In genomic region chr9:73149371-73150067, GRCh38 we compare ENCODE assay signal across 1 cellular context.
TF ChIP-seq lines count a peak whose summit lies in the region.

No MANE protein-coding gene starts in this region.

TF ChIP-seq in GM23338, 12 proteins besides CTCF, POLR2A, EP300 and RAD21 (continued from another document):
- TF ChIP-seq, protein P1, sequence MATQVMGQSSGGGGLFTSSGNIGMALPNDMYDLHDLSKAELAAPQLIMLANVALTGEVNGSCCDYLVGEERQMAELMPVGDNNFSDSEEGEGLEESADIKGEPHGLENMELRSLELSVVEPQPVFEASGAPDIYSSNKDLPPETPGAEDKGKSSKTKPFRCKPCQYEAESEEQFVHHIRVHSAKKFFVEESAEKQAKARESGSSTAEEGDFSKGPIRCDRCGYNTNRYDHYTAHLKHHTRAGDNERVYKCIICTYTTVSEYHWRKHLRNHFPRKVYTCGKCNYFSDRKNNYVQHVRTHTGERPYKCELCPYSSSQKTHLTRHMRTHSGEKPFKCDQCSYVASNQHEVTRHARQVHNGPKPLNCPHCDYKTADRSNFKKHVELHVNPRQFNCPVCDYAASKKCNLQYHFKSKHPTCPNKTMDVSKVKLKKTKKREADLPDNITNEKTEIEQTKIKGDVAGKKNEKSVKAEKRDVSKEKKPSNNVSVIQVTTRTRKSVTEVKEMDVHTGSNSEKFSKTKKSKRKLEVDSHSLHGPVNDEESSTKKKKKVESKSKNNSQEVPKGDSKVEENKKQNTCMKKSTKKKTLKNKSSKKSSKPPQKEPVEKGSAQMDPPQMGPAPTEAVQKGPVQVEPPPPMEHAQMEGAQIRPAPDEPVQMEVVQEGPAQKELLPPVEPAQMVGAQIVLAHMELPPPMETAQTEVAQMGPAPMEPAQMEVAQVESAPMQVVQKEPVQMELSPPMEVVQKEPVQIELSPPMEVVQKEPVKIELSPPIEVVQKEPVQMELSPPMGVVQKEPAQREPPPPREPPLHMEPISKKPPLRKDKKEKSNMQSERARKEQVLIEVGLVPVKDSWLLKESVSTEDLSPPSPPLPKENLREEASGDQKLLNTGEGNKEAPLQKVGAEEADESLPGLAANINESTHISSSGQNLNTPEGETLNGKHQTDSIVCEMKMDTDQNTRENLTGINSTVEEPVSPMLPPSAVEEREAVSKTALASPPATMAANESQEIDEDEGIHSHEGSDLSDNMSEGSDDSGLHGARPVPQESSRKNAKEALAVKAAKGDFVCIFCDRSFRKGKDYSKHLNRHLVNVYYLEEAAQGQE (IDR thresholded peaks at IDR 0.05; ENCODE audit: unreplicated experiment), result no peak
- no peak for TF ChIP-seq CREB1 (CRISPR knock-in tag; IDR thresholded peaks at IDR 0.05; ENCODE audit: low read depth)
